ENCODE assay signal across 13 cellular contexts in the genomic region with DNA sequence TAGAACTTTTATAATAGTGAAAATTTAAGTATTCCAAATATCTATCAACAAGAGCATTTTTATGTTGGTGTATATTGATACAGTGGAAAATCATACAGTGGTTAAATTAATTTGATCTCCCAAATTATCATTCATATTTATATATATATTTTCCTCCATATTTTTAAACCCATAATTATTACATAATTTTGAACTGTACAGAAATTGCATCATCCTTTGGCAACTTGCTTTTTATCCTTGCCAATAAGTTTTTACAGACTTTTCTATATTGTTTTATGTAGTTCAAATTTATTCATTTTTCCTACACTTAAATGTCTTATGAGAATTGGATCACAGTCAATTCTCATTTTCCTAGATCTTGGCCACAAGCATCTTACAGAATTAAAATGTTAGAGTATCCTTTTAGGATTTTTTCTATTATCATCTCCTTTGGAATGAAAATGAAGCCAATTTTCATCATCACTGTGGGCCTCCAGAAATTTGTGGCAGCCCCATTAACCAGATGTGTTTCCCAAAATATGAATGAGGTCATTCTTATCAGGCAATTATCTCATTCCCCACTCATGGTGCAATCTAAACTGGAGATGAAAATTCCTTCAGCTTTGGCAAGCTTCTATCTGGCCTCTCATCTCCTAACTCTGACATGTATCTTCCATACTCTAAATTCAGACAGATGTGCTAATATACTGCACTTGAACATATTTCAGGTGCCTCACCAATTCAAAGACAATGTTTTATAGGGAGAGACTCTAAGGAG.
DNase-seq lines count a peak whose midpoint lies in the region; ATAC-seq and TF ChIP-seq lines count a peak whose summit lies in the region.
"Had no signal": no experiment of that assay in that cellular context is flagged by ENCODE, and none has a peak within 500 bp of the region (broad histone marks: within the 10 kb centered on the region; RNA-seq: fewer than 3 reads in every experiment).

No MANE protein-coding gene starts in this region.

- no peak overlapping the region for H3K14ac ChIP-seq in IMR-90 (replicated peaks; ENCODE audit: low read depth, low read length)

- no peak overlapping the region for H4K5ac ChIP-seq in IMR-90 (ENCODE audit: low read depth, low read length)

- H3K27me3 ChIP-seq in A673 (replicated peaks; ENCODE audit: insufficient read depth, low read depth, low read length, poor library complexity), result no peaks in the 10 kb centered on the region
- no peaks in the 10 kb centered on the region for H3K27me3 ChIP-seq in IMR-90 (ENCODE audit: control insufficient read depth, insufficient read depth, low read length)
- H3K27me3 ChIP-seq: BE2C had no signal

- no peak overlapping the region for H3K9ac ChIP-seq in IMR-90 (ENCODE audit: low read depth, low read length)

- no peak for ATAC-seq in IMR-90 (ENCODE audit: low read depth)
- ATAC-seq: GM12878 had no signal

- peak; percentile 30 for DNase-seq in A673 (ENCODE audit: low spot score)
- DNase-seq in IMR-90, result no peak
- peak; percentile 8 for DNase-seq in amniotic epithelial cell (ENCODE audit: low read depth)
- DNase-seq in hepatic stellate cell (ENCODE audit: low spot score), result no peak
- no peak for DNase-seq in HUDEP-2 (lab: John Stamatoyannopoulos, UW; ENCODE audit: unreplicated experiment in 76 of 76)
- no peak for DNase-seq in UCSD-AML1 (lab: John Stamatoyannopoulos, UW; ENCODE audit: unreplicated experiment)
- DNase-seq: BE2C; CD4-positive, alpha-beta memory T cell; HCEC 1CT; HFFc6 had no signal

- TF ChIP-seq POLR2A in IMR-90 (IDR thresholded peaks at IDR 0.05; ENCODE audit: low read depth, low read length), result no peak

- H3K4me1 ChIP-seq in A673 (ENCODE audit: insufficient read depth, low read length, poor library complexity, severe bottlenecking), result peaks cover under 1% of the 10 kb centered on the region
- H3K4me1 ChIP-seq in IMR-90 (ENCODE audit: control insufficient read depth, insufficient read depth, low read length), result no peaks in the 10 kb centered on the region
- H3K4me1 ChIP-seq in mesodermal cell (ENCODE audit: control insufficient read depth, insufficient read depth, low read length, poor library complexity, severe bottlenecking), result peaks cover 5% of the 10 kb centered on the region
- H3K4me1 ChIP-seq: BE2C had no signal

- H2BK120ac ChIP-seq in IMR-90 (ENCODE audit: low read depth, low read length), result no peak overlapping the region

- no peak overlapping the region for H2BK20ac ChIP-seq in IMR-90 (ENCODE audit: low read depth, low read length)

- H2AK5ac ChIP-seq in IMR-90 (ENCODE audit: low read depth, low read length), result no peak overlapping the region

- H3K79me1 ChIP-seq in IMR-90 (ENCODE audit: low read depth in 1 of 2, low read length in 2 of 2), result no peaks in the 10 kb centered on the region

- no peaks in the 10 kb centered on the region for H3K9me3 ChIP-seq in A673 (ENCODE audit: low read depth, low read length, poor library complexity, severe bottlenecking)
- H3K9me3 ChIP-seq in IMR-90 (ENCODE audit: control insufficient read depth, insufficient read depth, low read length), result peaks cover 8% of the 10 kb centered on the region
- H3K9me3 ChIP-seq in mesodermal cell (ENCODE audit: control insufficient read depth, low read length), result no peaks in the 10 kb centered on the region
- H3K9me3 ChIP-seq: BE2C had no signal

- H3K56ac ChIP-seq in IMR-90 (ENCODE audit: extremely low read depth, insufficient read depth, low read length), result no peak overlapping the region

- no peak for TF ChIP-seq RAD21 in IMR-90 (IDR thresholded peaks at IDR 0.05; ENCODE audit: low read length)

- no peak overlapping the region for H2AK9ac ChIP-seq in IMR-90 (replicated peaks; ENCODE audit: low read depth, low read length, poor library complexity)

- H2BK5ac ChIP-seq in IMR-90 (ENCODE audit: low read depth, low read length, poor library complexity, severe bottlenecking), result no peak overlapping the region

- H3K4me2 ChIP-seq in IMR-90 (ENCODE audit: low read depth, low read length), result no peak overlapping the region

- H3K9me1 ChIP-seq in IMR-90 (ENCODE audit: insufficient read depth, low read length), result no peaks in the 10 kb centered on the region

- H2BK15ac ChIP-seq in IMR-90 (ENCODE audit: low read depth, low read length), result no peak overlapping the region

- CTCF ChIA-PET in A673 (lab: Charles Lee), result no interaction called here
- CTCF ChIA-PET in IMR-90 (lab: Yijun Ruan, JAX), result no interaction called here

- H3K4me3 ChIP-seq in A673 (ENCODE audit: low read depth, low read length, poor library complexity, severe bottlenecking), result no peak overlapping the region
- H3K4me3 ChIP-seq in IMR-90 (ENCODE audit: insufficient read depth, low read depth, low read length), result no peak overlapping the region
- no peak overlapping the region for H3K4me3 ChIP-seq in mesodermal cell (ENCODE audit: extremely low read depth, insufficient read depth, low read length, poor library complexity, severe bottlenecking)
- H3K4me3 ChIP-seq: GM12878 had no signal

- H4K8ac ChIP-seq in IMR-90 (ENCODE audit: low read depth in 2 of 2, low read length in 2 of 2), result no peak overlapping the region

- intact Hi-C loops in A673 (cut with micrococcal nuclease; ENCODE audit: unreplicated experiment) (no loop called here), IMR-90 (cut with micrococcal nuclease) (no loop called here)

- BruUV-seq in A673 (replicated peaks; lab: Mats Ljungman, UMichigan) (no TSS peak), IMR-90 (replicated peaks; lab: Mats Ljungman, UMichigan) (no TSS peak)

- no peak overlapping the region for H3K18ac ChIP-seq in IMR-90 (ENCODE audit: low read depth, low read length)

- no peak overlapping the region for H3K4ac ChIP-seq in IMR-90 (ENCODE audit: low read depth, low read length)

- H3K27ac ChIP-seq in A673 (ENCODE audit: low read depth, low read length, poor library complexity, severe bottlenecking) (no peak overlapping the region), IMR-90 (ENCODE audit: insufficient read depth, low read length) (no peak overlapping the region), mesodermal cell (ENCODE audit: low read depth, low read length, severe bottlenecking) (peak overlapping the region; percentile 46)
- H3K27ac ChIP-seq: C4-2B had no signal

- no peak for TF ChIP-seq CTCF in A673 (conservative IDR thresholded peaks at IDR 0.05; ENCODE audit: low read depth, low read length)
- no peak for TF ChIP-seq CTCF in IMR-90 (conservative IDR thresholded peaks at IDR 0.05; ENCODE audit: low read depth, low read length)

- in situ Hi-C loops in IMR-90 (cut with MboI; ENCODE audit: low sequenced_read_pairs), result no loop called here

- H4K20me1 ChIP-seq in IMR-90 (ENCODE audit: insufficient read depth, low read length), result no peaks in the 10 kb centered on the region

- dilution Hi-C loops in IMR-90 (cut with HindIII; ENCODE audit: low sequenced_read_pairs, unreplicated experiment), result no loop called here

- no peak overlapping the region for H4K91ac ChIP-seq in IMR-90 (ENCODE audit: insufficient read depth, low read depth, low read length)

- POLR2A ChIA-PET in A673 (lab: Charles Lee; ENCODE audit: low non-redundant PET), result no interaction called here
- POLR2A ChIA-PET in IMR-90 (lab: Charles Lee; ENCODE audit: unreplicated experiment), result no interaction called here

- H3K36me3 ChIP-seq in A673 (ENCODE audit: insufficient read depth, low read length, poor library complexity, severe bottlenecking) (no peaks in the 10 kb centered on the region), IMR-90 (ENCODE audit: control insufficient read depth, insufficient read depth, low read length) (no peaks in the 10 kb centered on the region), mesodermal cell (ENCODE audit: control insufficient read depth, insufficient read depth, low read length) (no peaks in the 10 kb centered on the region)
- H3K36me3 ChIP-seq: BE2C had no signal

- H2AFZ ChIP-seq in IMR-90 (replicated peaks; ENCODE audit: low read length, poor library complexity), result no peak overlapping the region

- H3K23ac ChIP-seq in IMR-90 (ENCODE audit: low read depth, low read length), result no peak overlapping the region

TF ChIP-seq in IMR-90, 13 proteins besides CTCF, POLR2A, EP300 and RAD21:
- no peak for TF ChIP-seq RCOR1 (IDR thresholded peaks at IDR 0.05; ENCODE audit: insufficient replicate concordance, low read length)
- peak; percentile 21; the same call in 1 of the 2 replicates for TF ChIP-seq CEBPB (IDR thresholded peaks at IDR 0.05; ENCODE audit: low read depth, low read length)

Comparison
In these comparisons a context has a peak if more than half of its experiments do, and no peak if none do; other contexts are left out.
1. DNase-seq: peak in A673 (single experiment) and amniotic epithelial cell (single experiment); none in IMR-90 (single experiment), hepatic stellate cell (single experiment), HUDEP-2 (0 of 76) and UCSD-AML1 (single experiment).